Comparison of ENCODE assay signal across 2 cellular contexts in the genomic region with DNA sequence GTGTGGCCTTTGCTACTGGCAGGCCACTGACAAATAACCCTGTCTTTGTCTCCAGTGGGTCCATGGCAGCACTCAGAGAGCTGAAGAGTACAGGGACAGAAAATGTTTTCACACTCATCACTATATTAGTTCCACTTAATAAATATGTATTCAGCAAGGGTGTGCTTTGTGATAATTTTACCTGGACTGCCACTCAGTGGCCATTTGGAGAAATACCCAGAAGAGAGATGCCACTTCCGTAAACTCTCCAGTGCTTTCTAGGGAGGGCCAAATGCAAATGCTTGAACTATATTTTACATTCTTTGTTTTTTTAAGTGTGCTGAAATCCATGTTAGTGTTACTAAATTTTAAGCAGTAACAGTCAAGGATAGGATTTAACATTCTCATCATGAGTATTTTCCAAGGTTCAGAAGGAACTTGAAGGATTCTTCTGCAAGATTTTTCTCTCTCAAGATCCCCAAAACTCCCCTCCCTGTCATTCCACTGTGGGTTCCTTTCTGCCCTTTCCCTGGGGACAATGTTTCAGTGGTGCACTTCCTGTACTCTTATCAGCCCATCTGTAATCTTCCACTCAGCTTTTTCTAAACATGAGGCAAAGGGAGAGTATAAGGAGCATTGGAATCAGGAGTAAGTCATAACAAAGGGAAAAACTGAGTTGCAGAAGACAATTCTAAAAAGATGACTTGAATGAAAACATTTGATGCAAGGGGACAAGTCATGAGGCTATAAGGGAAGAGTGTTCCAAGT.
TF ChIP-seq lines count a peak whose summit lies in the region.

No MANE protein-coding gene starts in this region.

TF ChIP-seq in HCT116, 20 proteins besides CTCF, POLR2A, EP300 and RAD21 (continued from another document):
- peak; percentile 50 for TF ChIP-seq ELF1 (IDR thresholded peaks at IDR 0.05; ENCODE audit: borderline replicate concordance, low read depth)

TF ChIP-seq in SK-N-SH treated with all-trans-retinoic acid at 6 μM for 48 hours, 23 proteins besides CTCF, POLR2A, EP300 and RAD21 (continued from another document):
- TF ChIP-seq PPARA (CRISPR knock-in tag; IDR thresholded peaks at IDR 0.05; ENCODE audit: borderline replicate concordance) (no peak), ZNF70 (CRISPR knock-in tag; IDR thresholded peaks at IDR 0.05) (no peak)
- TF ChIP-seq, protein P1, sequence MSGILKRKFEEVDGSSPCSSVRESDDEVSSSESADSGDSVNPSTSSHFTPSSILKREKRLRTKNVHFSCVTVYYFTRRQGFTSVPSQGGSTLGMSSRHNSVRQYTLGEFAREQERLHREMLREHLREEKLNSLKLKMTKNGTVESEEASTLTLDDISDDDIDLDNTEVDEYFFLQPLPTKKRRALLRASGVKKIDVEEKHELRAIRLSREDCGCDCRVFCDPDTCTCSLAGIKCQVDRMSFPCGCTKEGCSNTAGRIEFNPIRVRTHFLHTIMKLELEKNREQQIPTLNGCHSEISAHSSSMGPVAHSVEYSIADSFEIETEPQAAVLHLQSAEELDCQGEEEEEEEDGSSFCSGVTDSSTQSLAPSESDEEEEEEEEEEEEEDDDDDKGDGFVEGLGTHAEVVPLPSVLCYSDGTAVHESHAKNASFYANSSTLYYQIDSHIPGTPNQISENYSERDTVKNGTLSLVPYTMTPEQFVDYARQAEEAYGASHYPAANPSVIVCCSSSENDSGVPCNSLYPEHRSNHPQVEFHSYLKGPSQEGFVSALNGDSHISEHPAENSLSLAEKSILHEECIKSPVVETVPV (CRISPR knock-in tag; IDR thresholded peaks at IDR 0.05) = no peak
